9 cellular contexts compared by ENCODE assay signal in genomic region chr17:44537914-44538313, GRCh38. TPM values are rescaled to one million over a fixed set of nuclear protein-coding genes. Genes with fewer than 3 reads are reported as not detected.
DNase-seq lines count a peak whose midpoint lies in the region; ATAC-seq and TF ChIP-seq lines count a peak whose summit lies in the region.
"Not testable (repeated sequence)": the region's sequence is repeated elsewhere in the genome, so short reads cannot be mapped to it uniquely, and the experiment has no call there.
"Had no signal": no experiment of that assay in that cellular context is flagged by ENCODE, and none has a peak within 500 bp of the region (broad histone marks: within the 10 kb centered on the region; RNA-seq: fewer than 3 reads in every experiment).

No MANE protein-coding gene starts in this region.

- TF ChIP-seq CTCF in HEK293 (tag by site-specific recombination; IDR thresholded peaks at IDR 0.05); WTC11 (IDR thresholded peaks at IDR 0.05); nephron (IDR thresholded peaks at IDR 0.05; ENCODE audit: unreplicated experiment in 3 of 3); neural progenitor cell (IDR thresholded peaks at IDR 0.05): not testable (repeated sequence)

- peak overlapping the region; percentile 17 for H4K91ac ChIP-seq in trophoblast cell (ENCODE audit: low read depth, low read length)

- H3K4me3 Mint-ChIP-seq in WTC11 = not testable (repeated sequence)
- H3K4me3 Mint-ChIP-seq in nephron = peak overlapping the region in 1 of 3 experiments; percentile 19
- peak overlapping the region; percentile 59 for H3K4me3 Mint-ChIP-seq in neural progenitor cell

- H3K18ac ChIP-seq in trophoblast cell (ENCODE audit: low read length) = not testable (repeated sequence)

- WGBS in trophoblast cell (ENCODE audit: extremely low coverage, insufficient coverage, insufficient read length) = no CpG with 5 or more reads among the region's 3 CpGs

- CTCF ChIA-PET in HEK293 (lab: Yijun Ruan, JAX) = interaction anchor here (0.9 to 3.9 kb wide), 2 partner anchors 99 to 101 kb away, joined by 3 to 18 read pairs; no protein-coding TSS in a partner anchor
- CTCF ChIA-PET in WTC11 (lab: Charles Lee) = interaction anchor here (0.7 to 0.9 kb wide), 2 partner anchors 18 to 182 kb away, joined by 3 read pairs; no protein-coding TSS in a partner anchor

- DNase-seq in WTC11 (ENCODE audit: low spot score); neural progenitor cell (ENCODE audit: low spot score); trophoblast cell: not testable (repeated sequence)
- DNase-seq in cerebellar cortex (ENCODE audit: low spot score) (peak; percentile 6), islet precursor cell (peak; percentile 26)

- H3F3A ChIP-seq in neural progenitor cell (ENCODE audit: low read depth) = peaks cover 70% of the 10 kb centered on the region

- H3K4me2 ChIP-seq in neural progenitor cell; trophoblast cell (ENCODE audit: low read length): not testable (repeated sequence)

- not testable (repeated sequence) for H2BK120ac ChIP-seq in trophoblast cell (ENCODE audit: insufficient read depth, low read length, poor library complexity)

- H2AK5ac ChIP-seq in trophoblast cell (ENCODE audit: low read length) = not testable (repeated sequence)

- H3K4me1 Mint-ChIP-seq in WTC11 (peaks cover 67% of the 10 kb centered on the region), nephron (peaks cover 54% of the 10 kb centered on the region), neural progenitor cell (peaks cover 73% of the 10 kb centered on the region)

- H3K27ac ChIP-seq in HEK293 (ENCODE audit: extremely low read depth, low read depth, low read length); neural progenitor cell; trophoblast cell (ENCODE audit: low read depth, low read length): not testable (repeated sequence)

- not testable (repeated sequence) for H3K36me3 Mint-ChIP-seq in WTC11; nephron (ENCODE audit: low read depth); neural progenitor cell

- not testable (repeated sequence) for H3K9ac ChIP-seq in neural progenitor cell; trophoblast cell (ENCODE audit: low read length)

- H3K23ac ChIP-seq in trophoblast cell (ENCODE audit: low read length) = not testable (repeated sequence)

- not testable (repeated sequence) for H3K9me3 Mint-ChIP-seq in WTC11, nephron, neural progenitor cell

- not testable (repeated sequence) for H3K27me3 ChIP-seq in neural progenitor cell; trophoblast cell (ENCODE audit: insufficient read depth, low read length)

- H4K12ac ChIP-seq in trophoblast cell (ENCODE audit: low read depth, low read length) = not testable (repeated sequence)

- POLR2A ChIA-PET in HEK293 (lab: Yijun Ruan, JAX) (interaction anchor here (0.7 to 0.8 kb wide), 2 partner anchors 19 to 36 kb away, joined by 3 read pairs; partner anchors contain the start of gene FZD2), WTC11 (lab: Charles Lee) (interaction anchor here (0.7 kb wide), 1 partner anchor 158 kb away, joined by 5 read pairs; no protein-coding TSS in a partner anchor)

- H2BK5ac ChIP-seq in trophoblast cell (ENCODE audit: low read depth, low read length, poor library complexity) = not testable (repeated sequence)

- H3K36me3 ChIP-seq in HEK293 (ENCODE audit: control insufficient read depth in 2 of 2, insufficient read depth in 1 of 2, low read length in 2 of 2); neural progenitor cell; trophoblast cell (ENCODE audit: control insufficient read depth in 1 of 2, insufficient read depth in 2 of 2, low read length in 2 of 2): not testable (repeated sequence)

- not testable (repeated sequence) for H4K20me1 ChIP-seq in neural progenitor cell (ENCODE audit: low read depth)

- H3K4me3 ChIP-seq in HEK293 (ENCODE audit: low read depth, low read length); neural progenitor cell; trophoblast cell (ENCODE audit: low read depth, low read length): not testable (repeated sequence)

- not testable (repeated sequence) for H3K9me3 ChIP-seq in HEK293 (ENCODE audit: control insufficient read depth, insufficient read depth, low read depth, low read length); neural progenitor cell (ENCODE audit: low read depth); trophoblast cell (ENCODE audit: insufficient read depth, low read depth, low read length)

- not testable (repeated sequence) for H2BK12ac ChIP-seq in trophoblast cell (ENCODE audit: low read length)

- H4K8ac ChIP-seq in trophoblast cell (ENCODE audit: low read depth, low read length) = not testable (repeated sequence)

- H3K27me3 Mint-ChIP-seq in WTC11 (ENCODE audit: low read depth) = peaks cover 78% of the 10 kb centered on the region
- H3K27me3 Mint-ChIP-seq in nephron (ENCODE audit: low read depth); neural progenitor cell (ENCODE audit: insufficient read depth, low read depth): not testable (repeated sequence)

- H3K79me2 ChIP-seq in neural progenitor cell (ENCODE audit: low read depth); trophoblast cell (ENCODE audit: control insufficient read depth, insufficient read depth, low read length, poor library complexity): not testable (repeated sequence)

- H3K4me1 ChIP-seq in HEK293 (ENCODE audit: control insufficient read depth, insufficient read depth, low read length) = not testable (repeated sequence)
- peaks cover 62% of the 10 kb centered on the region for H3K4me1 ChIP-seq in neural progenitor cell
- H3K4me1 ChIP-seq in trophoblast cell (ENCODE audit: control insufficient read depth in 1 of 2, insufficient read depth in 2 of 2, low read length in 2 of 2) = peaks cover 21 to 44% of the 10 kb centered on the region in 2 experiments

- not testable (repeated sequence) for H2AFZ ChIP-seq in neural progenitor cell (replicated peaks); trophoblast cell (ENCODE audit: insufficient read depth, low read length, poor library complexity)

- H3K79me1 ChIP-seq in trophoblast cell (ENCODE audit: low read length) = peaks cover 29% of the 10 kb centered on the region

- ATAC-seq in WTC11 = not testable (repeated sequence)

- H3K27ac Mint-ChIP-seq in WTC11 = not testable (repeated sequence)
- H3K27ac Mint-ChIP-seq in nephron (peak overlapping the region; percentile 75 to 99 (median 92)), neural progenitor cell (peak overlapping the region; percentile 17)

- not testable (repeated sequence) for H3K4ac ChIP-seq in trophoblast cell (ENCODE audit: low read depth, low read length)

- not testable (repeated sequence) for H3K14ac ChIP-seq in trophoblast cell (ENCODE audit: low read length)

TF ChIP-seq in HEK293, 187 proteins besides CTCF, POLR2A, EP300 and RAD21:
- TF ChIP-seq SP2 (tag by site-specific recombination; IDR thresholded peaks at IDR 0.05) = 0 out of 2 replicates have a peak, but pooled peaks have one; percentile 7

TF ChIP-seq in WTC11, 78 proteins besides CTCF, POLR2A, EP300 and RAD21:
- TF ChIP-seq NFYB (CRISPR knock-in tag; conservative IDR thresholded peaks at IDR 0.05; ENCODE audit: low read depth) = peak; percentile 68

RNA-seq across cellular contexts. Expression of gene FZD2, which starts 19.4 kb away (rescaled TPM):
- total RNA-seq in WTC11 (2021) (37.6 to 42.8 TPM (median 38.5 TPM) in 3 replicates), neural progenitor cell (ENCODE audit: low replicate concordance) (56.6 and 188 TPM in 2 replicates)
- 24.1 and 24.3 TPM in 2 replicates for polyA plus RNA-seq in trophoblast cell (2013)
- total RNA-seq: CD4-positive, CD25-positive, alpha-beta regulatory T cell; CD8-positive, alpha-beta T cell had no signal
- polyA plus RNA-seq: CD4-positive, CD25-positive, alpha-beta regulatory T cell had no signal

RNA-seq across cellular contexts. Expression of gene GPATCH8, which starts 34.7 kb away (rescaled TPM):
- total RNA-seq in WTC11 (2021) = 51.9 to 52.4 TPM (median 51.9 TPM) in 3 replicates
- 41.4 and 44.1 TPM in 2 replicates for total RNA-seq in neural progenitor cell (ENCODE audit: low replicate concordance)
- 22.0 and 22.6 TPM in 2 replicates for polyA plus RNA-seq in trophoblast cell (2013)
